In the genomic region with DNA sequence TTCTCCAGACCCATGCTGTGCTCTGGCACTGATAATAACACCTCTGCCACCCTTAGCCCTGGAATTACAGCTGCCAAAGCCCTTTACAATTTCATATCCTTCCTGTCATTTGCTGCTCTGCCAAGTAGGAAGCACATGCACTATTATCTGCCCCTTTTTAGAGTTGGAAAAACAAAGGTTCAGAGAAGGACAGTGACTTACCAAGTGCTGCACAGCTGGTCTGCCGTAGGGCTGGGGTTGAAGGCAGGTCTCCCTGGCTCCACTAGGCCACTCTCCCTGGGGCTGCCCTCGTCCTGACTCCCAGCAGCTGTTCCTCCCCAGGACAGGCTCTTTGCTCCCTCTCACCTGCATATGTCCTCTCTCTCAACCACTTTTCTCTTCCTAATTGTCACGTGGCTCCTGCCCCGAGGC, we compare ENCODE assay signal across 13 cellular contexts.
"Had no signal": no experiment of that assay in that cellular context is flagged by ENCODE, and none has a peak within 500 bp of the region (broad histone marks: within the 10 kb centered on the region; RNA-seq: fewer than 3 reads in every experiment).

No MANE protein-coding gene starts in this region.

- H3K36me3 ChIP-seq: esophagus muscularis mucosa, pancreas had no signal

- H3K9me3 ChIP-seq: esophagus muscularis mucosa, pancreas, tibial artery had no signal

- FAIRE-seq: pancreas had no signal

- H3K4me3 ChIP-seq: esophagus muscularis mucosa, pancreas, tibial artery had no signal

- ATAC-seq: pancreas had no signal

- H3K27ac ChIP-seq: esophagus muscularis mucosa, pancreas, tibial artery had no signal

- DNase-seq: activated CD4-positive, alpha-beta T cell treated with anti-CD3 and anti-CD28 coated beads for 1 hour; activated CD4-positive, alpha-beta T cell treated with anti-CD3 and anti-CD28 coated beads, Interleukin-2, amount 50 U/mL, for 4 hours; activated naive CD4-positive, alpha-beta T cell treated with anti-CD3 and anti-CD28 coated beads for 36 hours; activated naive CD8-positive, alpha-beta T cell treated with anti-CD3 and anti-CD28 coated beads, Interleukin-2, amount 50 U/mL, for 24 hours; activated T-cell treated with anti-CD3 and anti-CD28 coated beads for 4 hours; aorta; glutamatergic neuron; hypothalamus; midbrain; pancreas; T1000; tibial artery had no signal

- H3K4me1 ChIP-seq: esophagus muscularis mucosa, pancreas, tibial artery had no signal

- H3K27me3 ChIP-seq: esophagus muscularis mucosa, pancreas, tibial artery had no signal
